In genomic region chr2:109059474-109060165, GRCh38 we compare ENCODE assay signal across 1 cellular context.
TF ChIP-seq lines count a peak whose summit lies in the region.

No MANE protein-coding gene starts in this region.

TF ChIP-seq in H1, 55 proteins besides CTCF, POLR2A, EP300 and RAD21:
- TF ChIP-seq HDAC2 (IDR thresholded peaks at IDR 0.05; ENCODE audit: borderline replicate concordance in 1 of 2, low read depth in 2 of 2, low read length in 2 of 2) (no peak), E2F6 (IDR thresholded peaks at IDR 0.05) (no peak), SIRT6 (IDR thresholded peaks at IDR 0.05; ENCODE audit: low read length) (no peak), TBP (IDR thresholded peaks at IDR 0.05; ENCODE audit: low read depth, low read length) (no peak), RBBP5 (IDR thresholded peaks at IDR 0.05; ENCODE audit: borderline replicate concordance, low read depth, low read length) (no peak), BRCA1 (IDR thresholded peaks at IDR 0.05; ENCODE audit: low read depth, low read length) (no peak)
